In genomic region chr15:40372966-40373365, GRCh38 we compare ENCODE assay signal across 1 cellular context.
TF ChIP-seq lines count a peak whose summit lies in the region.

No MANE protein-coding gene starts in this region.

TF ChIP-seq in IMR-90, 13 proteins besides CTCF, POLR2A, EP300 and RAD21:
- TF ChIP-seq SMC3 (IDR thresholded peaks at IDR 0.05; ENCODE audit: low read depth, low read length) = no peak
- peak; percentile 18; the same call in 1 of the 2 replicates for TF ChIP-seq MAFK (IDR thresholded peaks at IDR 0.05; ENCODE audit: low read depth, low read length)
